ENCODE assay signal across 1 cellular context in genomic region chr3:138063416-138063815, GRCh38.
TF ChIP-seq lines count a peak whose summit lies in the region.

No MANE protein-coding gene starts in this region.

TF ChIP-seq in H1, 55 proteins besides CTCF, POLR2A, EP300 and RAD21:
- TF ChIP-seq TAF1 (IDR thresholded peaks at IDR 0.05; ENCODE audit: low read depth, low read length) = no peak
- no peak for TF ChIP-seq RFX5 (IDR thresholded peaks at IDR 0.05; ENCODE audit: borderline replicate concordance, low read depth, low read length)
- no peak for TF ChIP-seq PHF8 (conservative IDR thresholded peaks at IDR 0.05; ENCODE audit: low read depth, low read length)
- no peak for TF ChIP-seq TBP (IDR thresholded peaks at IDR 0.05; ENCODE audit: low read depth, low read length)
- TF ChIP-seq SP1 (IDR thresholded peaks at IDR 0.05; ENCODE audit: low read depth, low read length) = no peak
- TF ChIP-seq JUND (IDR thresholded peaks at IDR 0.05; ENCODE audit: low read length) = no peak
- TF ChIP-seq TEAD4 (IDR thresholded peaks at IDR 0.05; ENCODE audit: low read depth, low read length) = peak; percentile 20; the same call in 1 of the 2 replicates
- no peak for TF ChIP-seq CHD1 (IDR thresholded peaks at IDR 0.05; ENCODE audit: low read depth, low read length)
- no peak for TF ChIP-seq ASH2L (IDR thresholded peaks at IDR 0.05; ENCODE audit: low read length)
- TF ChIP-seq, protein P1, sequence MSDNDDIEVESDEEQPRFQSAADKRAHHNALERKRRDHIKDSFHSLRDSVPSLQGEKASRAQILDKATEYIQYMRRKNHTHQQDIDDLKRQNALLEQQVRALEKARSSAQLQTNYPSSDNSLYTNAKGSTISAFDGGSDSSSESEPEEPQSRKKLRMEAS (IDR thresholded peaks at IDR 0.05) = 0 out of 2 replicates have a peak, but pooled peaks have one; percentile 11
TF ChIP-seq in H1: peak in this region for 2.
